Comparison of ENCODE assay signal across 32 cellular contexts in the genomic region with DNA sequence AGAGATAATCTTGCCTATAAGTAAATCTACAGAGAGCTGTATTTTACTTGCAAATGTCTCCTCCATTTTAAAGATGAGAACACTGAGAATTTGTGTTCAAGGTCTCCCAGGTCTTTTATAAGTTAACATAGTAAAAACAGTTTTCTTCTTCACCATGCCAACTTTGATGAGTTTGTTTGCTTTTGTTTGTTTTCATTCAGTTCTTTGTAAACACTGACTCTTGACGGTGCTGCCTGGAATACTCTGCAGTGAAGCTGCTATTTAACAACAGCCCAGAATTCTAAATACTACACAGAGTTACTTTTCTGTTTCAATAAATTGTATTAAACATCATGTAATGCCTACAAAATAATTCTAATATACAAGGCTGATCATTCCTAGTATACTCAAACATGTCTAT. TPM values are rescaled to one million over a fixed set of nuclear protein-coding genes. Genes with fewer than 3 reads are reported as not detected.
"Had no signal": no experiment of that assay in that cellular context is flagged by ENCODE, and none has a peak within 500 bp of the region (broad histone marks: within the 10 kb centered on the region; RNA-seq: fewer than 3 reads in every experiment).

No MANE protein-coding gene starts in this region.

- FAIRE-seq: endothelial cell of umbilical vein, pancreas had no signal

- H3K4me2 ChIP-seq: smooth muscle cell had no signal

- H3K4me3 ChIP-seq: ascending aorta, cardiac muscle cell, heart right ventricle, pancreas, psoas muscle, smooth muscle cell, testis, transverse colon, uterus had no signal

- H3K27ac Mint-ChIP-seq: activated CD4-positive, alpha-beta memory T cell treated with anti-CD3 and anti-CD28 coated beads for 36 hours; activated CD4-positive, alpha-beta T cell treated with anti-CD3 and anti-CD28 coated beads, Interleukin-2, amount 10 ng/mL, durations not matched to agents 24 days and 14 days; activated naive CD4-positive, alpha-beta T cell treated with anti-CD3 and anti-CD28 coated beads, Interleukin-2, amount 10 ng/mL, durations not matched to agents 7 days and 5 days; activated naive CD8-positive, alpha-beta T cell treated with anti-CD3 and anti-CD28 coated beads, Interleukin-2, amount 10 ng/mL, durations not matched to agents 7 days and 5 days; activated T-cell treated with anti-CD3 and anti-CD28 coated beads, Interleukin-2, amount 50 U/mL, for 24 hours; effector memory CD8-positive, alpha-beta T cell; nephron had no signal

- DNase-seq: activated CD4-positive, alpha-beta memory T cell treated with anti-CD3 and anti-CD28 coated beads for 36 hours; activated CD4-positive, alpha-beta T cell treated with anti-CD3 and anti-CD28 coated beads, Interleukin-2, amount 10 ng/mL, durations not matched to agents 24 days and 14 days; activated CD4-positive, CD25-positive, alpha-beta regulatory T cell treated with anti-CD3 and anti-CD28 coated beads, Interleukin-2, amount 50 U/mL, for 72 hours; activated CD8-positive, alpha-beta memory T cell treated with anti-CD3 and anti-CD28 coated beads, Interleukin-2, amount 50 U/mL, for 48 hours; activated gamma-delta T cell; activated naive CD4-positive, alpha-beta T cell treated with anti-CD3 and anti-CD28 coated beads, Interleukin-2, amount 10 ng/mL, durations not matched to agents 7 days and 5 days; activated naive CD8-positive, alpha-beta T cell treated with anti-CD3 and anti-CD28 coated beads, Interleukin-2, amount 10 ng/mL, durations not matched to agents 7 days and 5 days; activated T-cell treated with anti-CD3 and anti-CD28 coated beads, Interleukin-2, amount 50 U/mL, for 24 hours; cerebellar nuclear complex; cortex of kidney; effector memory CD8-positive, alpha-beta T cell; foreskin melanocyte; heart right ventricle; kidney glomerular epithelial cell; pancreas; psoas muscle; stimulated activated CD4-positive, alpha-beta T cell treated with anti-CD3 and anti-CD28 coated beads, Interleukin-15, amount 100 ng/mL, for 24 hours; stimulated activated CD4-positive, alpha-beta T cell treated with anti-CD3 and anti-CD28 coated beads, Interleukin-2, amount 100 ng/mL, for 24 hours; stimulated activated naive CD4-positive, alpha-beta T cell; T-helper 17 cell; T1000; testis; transverse colon; uterus had no signal

- H3K4me1 Mint-ChIP-seq: activated CD4-positive, alpha-beta T cell treated with anti-CD3 and anti-CD28 coated beads, Interleukin-2, amount 10 ng/mL, durations not matched to agents 24 days and 14 days had no signal

- H3K27me3 ChIP-seq: ascending aorta, cardiac muscle cell, heart right ventricle, pancreas, testis, transverse colon, uterus had no signal

- H3K4me3 Mint-ChIP-seq: activated CD4-positive, alpha-beta memory T cell treated with anti-CD3 and anti-CD28 coated beads for 36 hours; activated CD4-positive, alpha-beta T cell treated with anti-CD3 and anti-CD28 coated beads, Interleukin-2, amount 10 ng/mL, durations not matched to agents 24 days and 14 days; activated naive CD4-positive, alpha-beta T cell treated with anti-CD3 and anti-CD28 coated beads, Interleukin-2, amount 10 ng/mL, durations not matched to agents 7 days and 5 days; activated naive CD8-positive, alpha-beta T cell treated with anti-CD3 and anti-CD28 coated beads, Interleukin-2, amount 10 ng/mL, durations not matched to agents 7 days and 5 days; activated T-cell treated with anti-CD3 and anti-CD28 coated beads, Interleukin-2, amount 50 U/mL, for 24 hours; brain; effector memory CD8-positive, alpha-beta T cell; nephron; T-helper 17 cell had no signal

- H3K9me3 ChIP-seq: ascending aorta, heart right ventricle, pancreas, psoas muscle, testis, transverse colon, uterus had no signal

- H3K4me1 ChIP-seq: testis, uterus had no signal

- ATAC-seq: effector memory CD8-positive, alpha-beta T cell; esophagus mucosa; heart right ventricle; left lobe of liver; pancreas; psoas muscle; T-helper 17 cell had no signal

- H3K27me3 Mint-ChIP-seq: activated CD4-positive, alpha-beta memory T cell treated with anti-CD3 and anti-CD28 coated beads for 36 hours; activated CD4-positive, alpha-beta T cell treated with anti-CD3 and anti-CD28 coated beads, Interleukin-2, amount 10 ng/mL, durations not matched to agents 24 days and 14 days; activated naive CD4-positive, alpha-beta T cell treated with anti-CD3 and anti-CD28 coated beads, Interleukin-2, amount 10 ng/mL, durations not matched to agents 7 days and 5 days; activated naive CD8-positive, alpha-beta T cell treated with anti-CD3 and anti-CD28 coated beads, Interleukin-2, amount 10 ng/mL, durations not matched to agents 7 days and 5 days; activated T-cell treated with anti-CD3 and anti-CD28 coated beads, Interleukin-2, amount 50 U/mL, for 24 hours; brain; effector memory CD8-positive, alpha-beta T cell; T-helper 17 cell had no signal

- H3K27ac ChIP-seq: ascending aorta, cardiac muscle cell, pancreas, psoas muscle, testis, uterus had no signal

- H3K36me3 ChIP-seq: uterus had no signal

- H3K9me3 Mint-ChIP-seq: activated CD4-positive, alpha-beta memory T cell treated with anti-CD3 and anti-CD28 coated beads for 36 hours; activated CD4-positive, alpha-beta T cell treated with anti-CD3 and anti-CD28 coated beads, Interleukin-2, amount 10 ng/mL, durations not matched to agents 24 days and 14 days; activated naive CD4-positive, alpha-beta T cell treated with anti-CD3 and anti-CD28 coated beads, Interleukin-2, amount 10 ng/mL, durations not matched to agents 7 days and 5 days; activated naive CD8-positive, alpha-beta T cell treated with anti-CD3 and anti-CD28 coated beads, Interleukin-2, amount 10 ng/mL, durations not matched to agents 7 days and 5 days; activated T-cell treated with anti-CD3 and anti-CD28 coated beads, Interleukin-2, amount 50 U/mL, for 24 hours; brain; effector memory CD8-positive, alpha-beta T cell; nephron had no signal

RNA-seq across cellular contexts. Expression of gene MED31, which starts 53.7 kb away (rescaled TPM):
- total RNA-seq: ascending aorta had no signal
